In genomic region chr9:136863623-136864273, GRCh38 we compare ENCODE assay signal across 17 cellular contexts. TPM values are rescaled to one million over a fixed set of nuclear protein-coding genes. Genes with fewer than 3 reads are reported as not detected.
DNase-seq lines count a peak whose midpoint lies in the region; TF ChIP-seq lines count a peak whose summit lies in the region.
"Had no signal": no experiment of that assay in that cellular context is flagged by ENCODE, and none has a peak within 500 bp of the region (broad histone marks: within the 10 kb centered on the region; RNA-seq: fewer than 3 reads in every experiment).

No MANE protein-coding gene starts in this region.

- TF ChIP-seq CTCF in VCaP (conservative IDR thresholded peaks at IDR 0.05) (no peak), liver (IDR thresholded peaks at IDR 0.05; ENCODE audit: low read depth, low read length, missing input control) (no peak), BE2C (IDR thresholded peaks at IDR 0.05; ENCODE audit: low read depth, low read length) (no peak)

- peaks cover 7% of the 10 kb centered on the region for H3K4me1 ChIP-seq in CD8-positive, alpha-beta memory T cell (ENCODE audit: insufficient read depth, low read length)
- peaks cover 23 to 61% (median 49%) of the 10 kb centered on the region in 4 donors for H3K4me1 ChIP-seq in liver (ENCODE audit: control insufficient read depth in 4 of 4, insufficient read depth in 4 of 4, low read length in 3 of 4)
- H3K4me1 ChIP-seq in BE2C = peaks cover 9% of the 10 kb centered on the region
- H3K4me1 ChIP-seq: foreskin keratinocyte had no signal

- 74% methylated on average over 12 of the region's 12 CpGs for WGBS in liver

- TF ChIP-seq RAD21 in liver (IDR thresholded peaks at IDR 0.05) = no peak

- H3K27me3 ChIP-seq in CD8-positive, alpha-beta memory T cell (ENCODE audit: insufficient read depth, low read length, poor library complexity, severe bottlenecking) = no peaks in the 10 kb centered on the region
- H3K27me3 ChIP-seq in liver (ENCODE audit: control insufficient read depth in 4 of 4, insufficient read depth in 4 of 4, low read length in 3 of 4) (no peaks in the 10 kb centered on the region), BE2C (no peaks in the 10 kb centered on the region)
- H3K27me3 ChIP-seq: foreskin keratinocyte, upper lobe of left lung had no signal

- CTCF ChIA-PET in CD8-positive, alpha-beta memory T cell (lab: Charles Lee) = no interaction called here

- H3K27me3 Mint-ChIP-seq in CD8-positive, alpha-beta memory T cell = no peaks in the 10 kb centered on the region

- no peak overlapping the region for H3K27ac ChIP-seq in CD8-positive, alpha-beta memory T cell (ENCODE audit: low read depth, low read length)
- H3K27ac ChIP-seq in VCaP (peak overlapping the region; percentile 91; the same call in 1 of the 2 replicates), liver (ENCODE audit: low read depth in 1 of 2, low read length in 2 of 2) (peak overlapping the region; percentile 16 to 41)
- H3K27ac ChIP-seq: foreskin keratinocyte, upper lobe of left lung had no signal

- peak overlapping the region in 6 of 7 donors; percentile 13 to 95 (median 28) for H3K4me3 Mint-ChIP-seq in CD8-positive, alpha-beta memory T cell

- POLR2A ChIA-PET in CD8-positive, alpha-beta memory T cell (lab: Charles Lee) = interaction anchor here (1.6 kb wide), 1 partner anchor 18 kb away, joined by 4 read pairs; no protein-coding TSS in a partner anchor

- no peak overlapping the region for H3K9ac ChIP-seq in liver (ENCODE audit: low read depth in 1 of 2, low read length in 2 of 2)

- no peak for DNase-seq in CD8-positive, alpha-beta memory T cell
- DNase-seq in 8988T (no peak), BE2C (no peak), NCI-H146 treated with DMSO at 0.1 percent for 48 hours (lab: John Stamatoyannopoulos, UW; ENCODE audit: unreplicated experiment) (no peak)
- DNase-seq: activated CD4-positive, alpha-beta T cell treated with anti-CD3 and anti-CD28 coated beads, Interleukin-2, amount 50 U/mL, for 4 hours; effector memory CD4-positive, alpha-beta T cell; foreskin keratinocyte; HCEC 1CT; mesendoderm; NCI-H1417; NCI-H2227 treated with DMSO at 0.1 percent for 48 hours; nucleus accumbens; SHP77; stimulated activated CD4-positive, alpha-beta T cell treated with anti-CD3 and anti-CD28 coated beads, Interleukin-4, amount 100 ng/mL, for 4 hours had no signal

- H3K36me3 ChIP-seq in CD8-positive, alpha-beta memory T cell (ENCODE audit: insufficient read depth, low read length) = peaks cover 19% of the 10 kb centered on the region
- H3K36me3 ChIP-seq in liver (ENCODE audit: control insufficient read depth in 4 of 4, insufficient read depth in 3 of 4, low read depth in 1 of 4, low read length in 3 of 4) (peaks cover 10 to 25% (median 11%) of the 10 kb centered on the region in 4 donors), BE2C (peaks cover 42% of the 10 kb centered on the region)

- peak overlapping the region in 4 of 8 donors; percentile 23 to 71 (median 64) for H3K27ac Mint-ChIP-seq in CD8-positive, alpha-beta memory T cell

- no peak overlapping the region for H3K4me3 ChIP-seq in CD8-positive, alpha-beta memory T cell (ENCODE audit: low read length)
- no peak overlapping the region for H3K4me3 ChIP-seq in liver (ENCODE audit: low read depth in 1 of 3, low read length in 3 of 3)
- no peak overlapping the region for H3K4me3 ChIP-seq in BE2C (ENCODE audit: low read depth, low read length)
- H3K4me3 ChIP-seq: upper lobe of left lung had no signal

- no peaks in the 10 kb centered on the region for H3K9me3 ChIP-seq in CD8-positive, alpha-beta memory T cell (ENCODE audit: low read length)
- no peaks in the 10 kb centered on the region for H3K9me3 ChIP-seq in liver (ENCODE audit: control insufficient read depth in 4 of 4, low read length in 3 of 4)
- H3K9me3 ChIP-seq in BE2C = peaks cover 3% of the 10 kb centered on the region; the same call in 1 of the 2 replicates

- H3K4me1 Mint-ChIP-seq in CD8-positive, alpha-beta memory T cell = peaks cover 12 to 23% (median 17%) of the 10 kb centered on the region in 3 donors

- H3K9me3 Mint-ChIP-seq in CD8-positive, alpha-beta memory T cell = no peaks in the 10 kb centered on the region

- peaks cover 0 to 39% (median 3%) of the 10 kb centered on the region in 3 donors for H3K36me3 Mint-ChIP-seq in CD8-positive, alpha-beta memory T cell

TF ChIP-seq in liver, 16 proteins besides CTCF, POLR2A, EP300 and RAD21 (continues in another document):
- TF ChIP-seq ATF3 (IDR thresholded peaks at IDR 0.05) = no peak
- no peak for TF ChIP-seq GABPA (IDR thresholded peaks at IDR 0.05 in 1 of 2, conservative IDR thresholded peaks at IDR 0.05 in 1 of 2)
- no peak for TF ChIP-seq HNF4A (conservative IDR thresholded peaks at IDR 0.05)
- no peak for TF ChIP-seq FOXA2 (IDR thresholded peaks at IDR 0.05)
- no peak for TF ChIP-seq HNF4G (IDR thresholded peaks at IDR 0.05)
- TF ChIP-seq FOXA1 (IDR thresholded peaks at IDR 0.05) = no peak
- TF ChIP-seq TAF1 (conservative IDR thresholded peaks at IDR 0.05) = no peak
- no peak for TF ChIP-seq RXRA (IDR thresholded peaks at IDR 0.05)
- no peak for TF ChIP-seq YY1 (IDR thresholded peaks at IDR 0.05)
- TF ChIP-seq ZBTB33 (IDR thresholded peaks at IDR 0.05) = no peak
- no peak for TF ChIP-seq JUND (IDR thresholded peaks at IDR 0.05)
- TF ChIP-seq SP1 (IDR thresholded peaks at IDR 0.05) = no peak
- no peak for TF ChIP-seq MAX (IDR thresholded peaks at IDR 0.05)

RNA-seq across cellular contexts. Expression of gene EDF1, which starts 2.4 kb away (rescaled TPM):
- 100 to 1,000 TPM; 354 to 356 TPM for total RNA-seq in CD8-positive, alpha-beta memory T cell
- 476 TPM for polyA plus RNA-seq in CD8-positive, alpha-beta memory T cell
- 100 to 1,000 TPM; 123 to 248 TPM for total RNA-seq in liver
- polyA plus RNA-seq in liver = 100 to 1,000 TPM; 289 to 513 TPM
- polyA plus RNA-seq in BE2C (2012; ENCODE audit: insufficient read depth, insufficient read length, low read depth) = 1,797 TPM

RNA-seq across cellular contexts. Expression of gene MAMDC4, which starts 11.6 kb away (rescaled TPM):
- 10 to 100 TPM; 12.2 to 12.9 TPM for total RNA-seq in CD8-positive, alpha-beta memory T cell
- polyA plus RNA-seq in CD8-positive, alpha-beta memory T cell = not detected
- 1 to 10 TPM; 4.0 to 8.1 TPM for total RNA-seq in liver
- polyA plus RNA-seq in liver = 1 to 10 TPM; 2.4 to 3.9 TPM
- 4.4 TPM for polyA plus RNA-seq in BE2C (2012; ENCODE audit: insufficient read depth, insufficient read length, low read depth)

RNA-seq across cellular contexts. Expression of gene PHPT1, which starts 14.5 kb away (rescaled TPM):
- 100 to 1,000 TPM; 108 to 110 TPM for total RNA-seq in CD8-positive, alpha-beta memory T cell
- polyA plus RNA-seq in CD8-positive, alpha-beta memory T cell = 100.0 TPM
- 10 to 100 TPM; 23.2 to 40.4 TPM for total RNA-seq in liver
- polyA plus RNA-seq in liver = 10 to 100 TPM; 44.2 to 83.1 TPM
- polyA plus RNA-seq in BE2C (2012; ENCODE audit: insufficient read depth, insufficient read length, low read depth) = 544 TPM

RNA-seq across cellular contexts. Expression of gene AJM1, which starts 21.5 kb away (rescaled TPM):
- total RNA-seq in CD8-positive, alpha-beta memory T cell = 1 to 10 TPM; 3.2 TPM
- 0.39 TPM for polyA plus RNA-seq in CD8-positive, alpha-beta memory T cell
- total RNA-seq in liver = 1 to 10 TPM in 1 of 2 donors, under 1 TPM in 1; 0.56 to 2.3 TPM
- polyA plus RNA-seq in liver = 1 to 10 TPM in 1 of 2 donors, under 1 TPM in 1; 0.61 to 1.0 TPM
- polyA plus RNA-seq in BE2C (2012; ENCODE audit: insufficient read depth, insufficient read length, low read depth) = 37.9 TPM

RNA-seq across cellular contexts. Expression of gene TRAF2, which starts 22.6 kb away (rescaled TPM):
- total RNA-seq in CD8-positive, alpha-beta memory T cell = 10 to 100 TPM; 53.2 to 60.5 TPM
- 23.1 TPM for polyA plus RNA-seq in CD8-positive, alpha-beta memory T cell
- total RNA-seq in liver = 10 to 100 TPM in 1 of 2 donors, 1 to 10 TPM in 1; 7.5 to 14.9 TPM
- polyA plus RNA-seq in liver = 1 to 10 TPM; 4.7 to 6.1 TPM
- 26.8 TPM for polyA plus RNA-seq in BE2C (2012; ENCODE audit: insufficient read depth, insufficient read length, low read depth)
